In the genomic region with DNA sequence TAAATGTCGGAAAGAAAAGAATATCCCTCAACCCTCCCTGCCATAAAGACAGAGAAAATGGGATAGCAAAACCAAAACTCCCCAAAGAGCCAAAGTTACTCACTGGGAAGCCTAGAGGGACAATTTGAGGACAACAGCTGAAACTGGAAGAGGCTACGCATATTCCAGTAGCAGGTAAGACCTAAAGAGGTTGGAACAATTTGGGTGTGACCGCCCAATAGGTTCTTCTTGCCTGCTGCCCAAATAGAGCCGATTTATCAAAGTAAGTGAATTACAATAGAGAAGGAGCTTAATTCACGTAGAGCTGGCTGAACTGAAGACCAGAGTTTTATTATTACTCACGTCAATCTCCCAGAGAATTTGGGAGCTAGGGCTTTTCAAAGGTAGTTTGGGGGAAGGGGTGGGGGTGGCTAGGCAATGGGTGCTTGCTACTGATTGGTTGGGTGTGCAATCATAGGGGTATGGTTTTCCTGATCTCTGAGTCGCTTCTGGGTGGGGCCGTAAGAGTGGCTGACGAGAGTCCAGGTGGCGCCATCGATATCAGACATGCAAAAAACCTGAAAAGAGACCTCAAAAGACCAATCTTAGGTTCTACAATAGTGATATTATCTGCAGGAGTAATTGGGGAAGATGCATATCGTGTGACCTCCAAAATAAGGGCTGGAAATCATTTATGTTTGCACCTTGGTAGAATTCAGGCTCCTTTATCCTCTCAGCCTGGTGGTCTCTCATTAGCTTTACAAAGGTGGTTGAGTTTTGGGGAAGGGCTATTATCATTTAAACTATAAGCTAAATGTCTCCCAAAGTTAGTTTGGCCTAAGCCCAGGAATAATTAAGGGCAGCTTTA, we compare ENCODE assay signal across 1 cellular context.
A peak's percentile ranks its signal among the peaks of the same experiment; 100 is the strongest.
TF ChIP-seq lines count a peak whose summit lies in the region.

No MANE protein-coding gene starts in this region.

TF ChIP-seq in K562, 482 proteins besides CTCF, POLR2A, EP300 and RAD21 (continues in another document):
- no peak for TF ChIP-seq ZNF224 (CRISPR knock-in tag; IDR thresholded peaks at IDR 0.05)
- TF ChIP-seq ZNF431 (CRISPR knock-in tag; IDR thresholded peaks at IDR 0.05): no peak
- peak; percentile 76 for TF ChIP-seq ARID1B (IDR thresholded peaks at IDR 0.05)
- TF ChIP-seq NFE2L1 (tag; IDR thresholded peaks at IDR 0.05; ENCODE audit: borderline replicate concordance, low read depth): no peak
- TF ChIP-seq ATF7 (IDR thresholded peaks at IDR 0.05): no peak
- TF ChIP-seq DPF2 (IDR thresholded peaks at IDR 0.05): peak; percentile 63
- TF ChIP-seq NFIC (IDR thresholded peaks at IDR 0.05): 0 out of 2 replicates have a peak, but pooled peaks have one; percentile 6
- TF ChIP-seq, protein P1, sequence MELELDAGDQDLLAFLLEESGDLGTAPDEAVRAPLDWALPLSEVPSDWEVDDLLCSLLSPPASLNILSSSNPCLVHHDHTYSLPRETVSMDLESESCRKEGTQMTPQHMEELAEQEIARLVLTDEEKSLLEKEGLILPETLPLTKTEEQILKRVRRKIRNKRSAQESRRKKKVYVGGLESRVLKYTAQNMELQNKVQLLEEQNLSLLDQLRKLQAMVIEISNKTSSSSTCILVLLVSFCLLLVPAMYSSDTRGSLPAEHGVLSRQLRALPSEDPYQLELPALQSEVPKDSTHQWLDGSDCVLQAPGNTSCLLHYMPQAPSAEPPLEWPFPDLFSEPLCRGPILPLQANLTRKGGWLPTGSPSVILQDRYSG (tag; conservative IDR thresholded peaks at IDR 0.05; ENCODE audit: low read depth): no peak
- no peak for TF ChIP-seq POLR2G (IDR thresholded peaks at IDR 0.05; ENCODE audit: low read depth, low read length)
- TF ChIP-seq ZBTB1 (CRISPR knock-in tag; IDR thresholded peaks at IDR 0.05; ENCODE audit: borderline replicate concordance, low read depth): no peak
- TF ChIP-seq MYBL2 (IDR thresholded peaks at IDR 0.05; ENCODE audit: low read depth): no peak
- no peak for TF ChIP-seq MYBL2 (CRISPR knock-in tag; IDR thresholded peaks at IDR 0.05; ENCODE audit: borderline replicate concordance)
- no peak for TF ChIP-seq EZH2 (IDR thresholded peaks at IDR 0.05; ENCODE audit: borderline replicate concordance, low read depth, low read length)
- TF ChIP-seq STAG1 (CRISPR knock-in tag; IDR thresholded peaks at IDR 0.05; ENCODE audit: borderline replicate concordance): no peak
- TF ChIP-seq, protein P2, sequence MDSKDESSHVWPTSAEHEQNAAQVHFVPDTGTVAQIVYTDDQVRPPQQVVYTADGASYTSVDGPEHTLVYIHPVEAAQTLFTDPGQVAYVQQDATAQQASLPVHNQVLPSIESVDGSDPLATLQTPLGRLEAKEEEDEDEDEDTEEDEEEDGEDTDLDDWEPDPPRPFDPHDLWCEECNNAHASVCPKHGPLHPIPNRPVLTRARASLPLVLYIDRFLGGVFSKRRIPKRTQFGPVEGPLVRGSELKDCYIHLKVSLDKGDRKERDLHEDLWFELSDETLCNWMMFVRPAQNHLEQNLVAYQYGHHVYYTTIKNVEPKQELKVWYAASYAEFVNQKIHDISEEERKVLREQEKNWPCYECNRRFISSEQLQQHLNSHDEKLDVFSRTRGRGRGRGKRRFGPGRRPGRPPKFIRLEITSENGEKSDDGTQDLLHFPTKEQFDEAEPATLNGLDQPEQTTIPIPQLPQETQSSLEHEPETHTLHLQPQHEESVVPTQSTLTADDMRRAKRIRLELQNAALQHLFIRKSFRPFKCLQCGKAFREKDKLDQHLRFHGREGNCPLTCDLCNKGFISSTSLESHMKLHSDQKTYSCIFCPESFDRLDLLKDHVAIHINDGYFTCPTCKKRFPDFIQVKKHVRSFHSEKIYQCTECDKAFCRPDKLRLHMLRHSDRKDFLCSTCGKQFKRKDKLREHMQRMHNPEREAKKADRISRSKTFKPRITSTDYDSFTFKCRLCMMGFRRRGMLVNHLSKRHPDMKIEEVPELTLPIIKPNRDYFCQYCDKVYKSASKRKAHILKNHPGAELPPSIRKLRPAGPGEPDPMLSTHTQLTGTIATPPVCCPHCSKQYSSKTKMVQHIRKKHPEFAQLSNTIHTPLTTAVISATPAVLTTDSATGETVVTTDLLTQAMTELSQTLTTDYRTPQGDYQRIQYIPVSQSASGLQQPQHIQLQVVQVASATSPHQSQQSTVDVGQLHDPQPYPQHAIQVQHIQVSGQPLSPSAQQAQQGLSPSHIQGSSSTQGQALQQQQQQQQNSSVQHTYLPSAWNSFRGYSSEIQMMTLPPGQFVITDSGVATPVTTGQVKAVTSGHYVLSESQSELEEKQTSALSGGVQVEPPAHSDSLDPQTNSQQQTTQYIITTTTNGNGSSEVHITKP (IDR thresholded peaks at IDR 0.05; ENCODE audit: partially characterized antibody): peak; percentile 88
- TF ChIP-seq ZNF3 (CRISPR knock-in tag; IDR thresholded peaks at IDR 0.05): no peak
- TF ChIP-seq, protein P3, sequence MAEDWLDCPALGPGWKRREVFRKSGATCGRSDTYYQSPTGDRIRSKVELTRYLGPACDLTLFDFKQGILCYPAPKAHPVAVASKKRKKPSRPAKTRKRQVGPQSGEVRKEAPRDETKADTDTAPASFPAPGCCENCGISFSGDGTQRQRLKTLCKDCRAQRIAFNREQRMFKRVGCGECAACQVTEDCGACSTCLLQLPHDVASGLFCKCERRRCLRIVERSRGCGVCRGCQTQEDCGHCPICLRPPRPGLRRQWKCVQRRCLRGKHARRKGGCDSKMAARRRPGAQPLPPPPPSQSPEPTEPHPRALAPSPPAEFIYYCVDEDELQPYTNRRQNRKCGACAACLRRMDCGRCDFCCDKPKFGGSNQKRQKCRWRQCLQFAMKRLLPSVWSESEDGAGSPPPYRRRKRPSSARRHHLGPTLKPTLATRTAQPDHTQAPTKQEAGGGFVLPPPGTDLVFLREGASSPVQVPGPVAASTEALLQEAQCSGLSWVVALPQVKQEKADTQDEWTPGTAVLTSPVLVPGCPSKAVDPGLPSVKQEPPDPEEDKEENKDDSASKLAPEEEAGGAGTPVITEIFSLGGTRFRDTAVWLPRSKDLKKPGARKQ (CRISPR knock-in tag; IDR thresholded peaks at IDR 0.05): no peak
- peak; percentile 58; the same call in 1 of the 2 replicates for TF ChIP-seq TAL1 (IDR thresholded peaks at IDR 0.05)
- TF ChIP-seq ADNP (tag; IDR thresholded peaks at IDR 0.05): no peak
- no peak for TF ChIP-seq CBX8 (IDR thresholded peaks at IDR 0.05; ENCODE audit: borderline replicate concordance, extremely low read depth, low read depth, low read length, poor library complexity, severe bottlenecking)
- no peak for TF ChIP-seq ZEB2 (IDR thresholded peaks at IDR 0.05)
- no peak for TF ChIP-seq EP400 (IDR thresholded peaks at IDR 0.05)
- TF ChIP-seq PHF20 (IDR thresholded peaks at IDR 0.05; ENCODE audit: partially characterized antibody): no peak
- no peak for TF ChIP-seq SMC3 (conservative IDR thresholded peaks at IDR 0.05; ENCODE audit: insufficient read depth, low read depth, low read length)
- no peak for TF ChIP-seq ZNF41 (CRISPR knock-in tag; conservative IDR thresholded peaks at IDR 0.05)
- peak; percentile 74 for TF ChIP-seq CBFA2T3 (IDR thresholded peaks at IDR 0.05)
- no peak for TF ChIP-seq ZKSCAN1 (IDR thresholded peaks at IDR 0.05; ENCODE audit: low read depth, low read length)
- TF ChIP-seq PTRF (tag; IDR thresholded peaks at IDR 0.05): no peak
- no peak for TF ChIP-seq RCOR1 (IDR thresholded peaks at IDR 0.05; ENCODE audit: borderline replicate concordance in 1 of 2, low read depth in 2 of 2, low read length in 2 of 2)
- TF ChIP-seq SMAD4 (CRISPR knock-in tag; conservative IDR thresholded peaks at IDR 0.05): no peak
- TF ChIP-seq ZNF561 (CRISPR knock-in tag; conservative IDR thresholded peaks at IDR 0.05): no peak
- TF ChIP-seq CBFA2T2 (conservative IDR thresholded peaks at IDR 0.05): peak; percentile 48
- TF ChIP-seq, protein P4, sequence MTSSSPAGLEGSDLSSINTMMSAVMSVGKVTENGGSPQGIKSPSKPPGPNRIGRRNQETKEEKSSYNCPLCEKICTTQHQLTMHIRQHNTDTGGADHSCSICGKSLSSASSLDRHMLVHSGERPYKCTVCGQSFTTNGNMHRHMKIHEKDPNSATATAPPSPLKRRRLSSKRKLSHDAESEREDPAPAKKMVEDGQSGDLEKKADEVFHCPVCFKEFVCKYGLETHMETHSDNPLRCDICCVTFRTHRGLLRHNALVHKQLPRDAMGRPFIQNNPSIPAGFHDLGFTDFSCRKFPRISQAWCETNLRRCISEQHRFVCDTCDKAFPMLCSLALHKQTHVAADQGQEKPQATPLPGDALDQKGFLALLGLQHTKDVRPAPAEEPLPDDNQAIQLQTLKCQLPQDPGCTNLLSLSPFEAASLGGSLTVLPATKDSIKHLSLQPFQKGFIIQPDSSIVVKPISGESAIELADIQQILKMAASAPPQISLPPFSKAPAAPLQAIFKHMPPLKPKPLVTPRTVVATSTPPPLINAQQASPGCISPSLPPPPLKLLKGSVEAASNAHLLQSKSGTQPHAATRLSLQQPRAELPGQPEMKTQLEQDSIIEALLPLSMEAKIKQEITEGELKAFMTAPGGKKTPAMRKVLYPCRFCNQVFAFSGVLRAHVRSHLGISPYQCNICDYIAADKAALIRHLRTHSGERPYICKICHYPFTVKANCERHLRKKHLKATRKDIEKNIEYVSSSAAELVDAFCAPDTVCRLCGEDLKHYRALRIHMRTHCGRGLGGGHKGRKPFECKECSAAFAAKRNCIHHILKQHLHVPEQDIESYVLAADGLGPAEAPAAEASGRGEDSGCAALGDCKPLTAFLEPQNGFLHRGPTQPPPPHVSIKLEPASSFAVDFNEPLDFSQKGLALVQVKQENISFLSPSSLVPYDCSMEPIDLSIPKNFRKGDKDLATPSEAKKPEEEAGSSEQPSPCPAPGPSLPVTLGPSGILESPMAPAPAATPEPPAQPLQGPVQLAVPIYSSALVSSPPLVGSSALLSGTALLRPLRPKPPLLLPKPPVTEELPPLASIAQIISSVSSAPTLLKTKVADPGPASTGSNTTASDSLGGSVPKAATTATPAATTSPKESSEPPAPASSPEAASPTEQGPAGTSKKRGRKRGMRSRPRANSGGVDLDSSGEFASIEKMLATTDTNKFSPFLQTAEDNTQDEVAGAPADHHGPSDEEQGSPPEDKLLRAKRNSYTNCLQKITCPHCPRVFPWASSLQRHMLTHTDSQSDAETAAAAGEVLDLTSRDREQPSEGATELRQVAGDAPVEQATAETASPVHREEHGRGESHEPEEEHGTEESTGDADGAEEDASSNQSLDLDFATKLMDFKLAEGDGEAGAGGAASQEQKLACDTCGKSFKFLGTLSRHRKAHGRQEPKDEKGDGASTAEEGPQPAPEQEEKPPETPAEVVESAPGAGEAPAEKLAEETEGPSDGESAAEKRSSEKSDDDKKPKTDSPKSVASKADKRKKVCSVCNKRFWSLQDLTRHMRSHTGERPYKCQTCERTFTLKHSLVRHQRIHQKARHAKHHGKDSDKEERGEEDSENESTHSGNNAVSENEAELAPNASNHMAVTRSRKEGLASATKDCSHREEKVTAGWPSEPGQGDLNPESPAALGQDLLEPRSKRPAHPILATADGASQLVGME (CRISPR knock-in tag; IDR thresholded peaks at IDR 0.05): no peak
- TF ChIP-seq ZNF212 (CRISPR knock-in tag; IDR thresholded peaks at IDR 0.05): no peak
- TF ChIP-seq ZBTB49 (CRISPR knock-in tag; IDR thresholded peaks at IDR 0.05; ENCODE audit: borderline replicate concordance): no peak
- no peak for TF ChIP-seq POLR3G (IDR thresholded peaks at IDR 0.05; ENCODE audit: extremely low read depth, insufficient read length, insufficient replicate concordance)
- no peak for TF ChIP-seq PHB (CRISPR knock-in tag; IDR thresholded peaks at IDR 0.05)
- no peak for TF ChIP-seq MBD2 (IDR thresholded peaks at IDR 0.05; ENCODE audit: borderline replicate concordance, low read depth)
- TF ChIP-seq GTF3C2 (IDR thresholded peaks at IDR 0.05; ENCODE audit: borderline replicate concordance, extremely low read depth, insufficient read length): no peak
- no peak for TF ChIP-seq ARHGAP35 (IDR thresholded peaks at IDR 0.05; ENCODE audit: partially characterized antibody)
- no peak for TF ChIP-seq PTTG1 (tag; IDR thresholded peaks at IDR 0.05; ENCODE audit: low read depth)
- no peak for TF ChIP-seq U2AF2 (optimal IDR thresholded peaks at IDR 0.05; ENCODE audit: low read depth, low read length)
- TF ChIP-seq ZBTB2 (IDR thresholded peaks at IDR 0.05): no peak
- TF ChIP-seq BCL6 (CRISPR knock-in tag; IDR thresholded peaks at IDR 0.05): no peak
